ENCODE assay signal across 12 cellular contexts in the genomic region with DNA sequence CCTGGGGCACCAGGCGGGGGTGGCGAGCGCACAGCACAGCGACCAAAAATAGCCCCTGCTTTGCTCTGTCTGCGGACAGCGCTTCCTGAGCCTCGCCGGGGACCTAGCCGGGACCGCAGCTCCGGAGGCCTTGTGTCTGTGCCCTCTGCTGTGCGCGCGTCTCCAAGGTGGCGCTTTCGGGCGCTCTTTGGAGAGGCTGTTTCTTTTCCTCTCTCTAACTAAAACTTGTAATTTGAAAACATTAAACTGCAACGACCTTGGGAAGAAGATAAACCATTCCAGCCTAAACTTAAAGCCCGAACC. TPM values are rescaled to one million over a fixed set of nuclear protein-coding genes. Genes with fewer than 3 reads are reported as not detected.
DNase-seq lines count a peak whose midpoint lies in the region; ATAC-seq and TF ChIP-seq lines count a peak whose summit lies in the region.
"Had no signal": no experiment of that assay in that cellular context is flagged by ENCODE, and none has a peak within 500 bp of the region (broad histone marks: within the 10 kb centered on the region; RNA-seq: fewer than 3 reads in every experiment).

No MANE protein-coding gene starts in this region.

- H3K36me3 ChIP-seq in SJCRH30 (no peaks in the 10 kb centered on the region), testis (ENCODE audit: low read depth, missing control alignments) (no peaks in the 10 kb centered on the region)

- TF ChIP-seq POLR2A in testis (IDR thresholded peaks at IDR 0.05) = no peak

- ATAC-seq in Right ventricle myocardium superior (ENCODE audit: poor library complexity) = peak; percentile 31
- no peak for ATAC-seq in GM21825 (IDR thresholded peaks at IDR 0.05; ENCODE audit: unreplicated experiment)
- ATAC-seq: esophagus mucosa had no signal

- DNase-seq in Right ventricle myocardium superior = no peak
- no peak for DNase-seq in cardiac septum (ENCODE audit: low spot score)
- peak; percentile 26 to 28 for DNase-seq in SJCRH30
- no peak for DNase-seq in testis
- DNase-seq in islet precursor cell = no peak
- DNase-seq in NCI-H510A (lab: John Stamatoyannopoulos, UW) = no peak
- DNase-seq: NCI-H1694 had no signal

- no peak for TF ChIP-seq CTCF in testis (IDR thresholded peaks at IDR 0.05)

- no peak overlapping the region for H3K4me3 ChIP-seq in SJCRH30
- H3K4me3 ChIP-seq in iPS-18c (ENCODE audit: insufficient read depth, low read depth, low read length) = 0 out of 2 replicates have a peak overlapping the region, but pooled peaks have one; percentile 34
- peak overlapping the region; percentile 31 to 56 for H3K4me3 ChIP-seq in testis

- H3K9me3 ChIP-seq in SJCRH30 (replicated peaks) (no peaks in the 10 kb centered on the region), iPS-18c (ENCODE audit: control insufficient read depth, insufficient read depth, low read length) (peaks cover 1% of the 10 kb centered on the region), testis (no peaks in the 10 kb centered on the region)

- WGBS in testis, 2 donors = 0% methylated on average over 8 of the region's 19 CpGs; no CpG with 5 or more reads in 1 of the 2 donors

- no peaks in the 10 kb centered on the region for H3K4me1 ChIP-seq in SJCRH30
- no peaks in the 10 kb centered on the region for H3K4me1 ChIP-seq in testis

- H3K27me3 ChIP-seq in SJCRH30 (no peaks in the 10 kb centered on the region), testis (no peaks in the 10 kb centered on the region)

- intact Hi-C loops in Right ventricle myocardium superior (cut with DNase I) (no loop called here), cardiac septum (cut with DNase I) (no loop called here), testis (cut with DNase I; ENCODE audit: low total_unique reads) (no loop called here)

- no peak overlapping the region for H3K27ac ChIP-seq in SJCRH30
- H3K27ac ChIP-seq in testis = peak overlapping the region; percentile 77 to 85

RNA-seq across cellular contexts. Expression of a gene that starts 3.4 kb away (rescaled TPM):
- total RNA-seq in Right ventricle myocardium superior (not detected), cardiac septum (not detected), testis (10 to 100 TPM in 1 of 2 donors, 1 to 10 TPM in 1; 7.7 to 13.4 TPM)
- total RNA-seq in SJCRH30 (2014; rRNA removed; shearing (Covaris generic)) = not detected in 2 replicates
- polyA plus RNA-seq in testis (ENCODE audit: insufficient read depth, low read depth, low replicate concordance) = 4.9 TPM
- total RNA-seq: esophagus mucosa, osteoblast, ureter had no signal

Comparison
In these comparisons a context has a peak if more than half of its experiments do, and no peak if none do; other contexts are left out.
1. DNase-seq: peak in SJCRH30 (2 of 2); none in Right ventricle myocardium superior (single experiment), cardiac septum (single experiment), testis (single experiment), islet precursor cell (single experiment) and NCI-H510A (single experiment).